Comparison of ENCODE assay signal across 20 cellular contexts in the genomic region with DNA sequence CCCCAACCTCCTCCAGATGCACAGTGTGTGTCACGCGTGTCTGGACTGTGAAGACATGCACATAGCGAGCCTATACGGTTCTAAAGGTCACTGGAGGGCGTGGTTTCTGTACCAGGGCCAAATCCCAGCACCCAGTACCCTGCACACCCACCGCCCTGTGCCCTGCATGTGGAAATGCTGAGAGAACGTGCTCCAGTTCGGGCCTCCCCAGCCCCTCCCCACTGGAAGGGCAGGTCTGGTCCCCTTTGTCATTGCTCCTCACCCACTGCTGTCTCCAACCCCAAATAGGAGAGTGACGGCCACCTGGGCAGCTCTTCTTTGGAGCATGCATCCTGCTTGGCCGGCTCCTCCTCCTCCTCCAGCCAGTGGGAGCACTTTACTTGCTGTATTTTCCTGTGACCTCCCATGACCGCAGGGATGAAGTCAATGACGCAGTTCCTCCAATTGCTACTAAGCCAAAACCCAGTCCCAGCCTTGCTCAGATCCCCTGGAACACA.
DNase-seq lines count a peak whose midpoint lies in the region; ATAC-seq, FAIRE-seq and TF ChIP-seq lines count a peak whose summit lies in the region.
"Had no signal": no experiment of that assay in that cellular context is flagged by ENCODE, and none has a peak within 500 bp of the region (broad histone marks: within the 10 kb centered on the region; RNA-seq: fewer than 3 reads in every experiment).

No MANE protein-coding gene starts in this region.

- no peak for TF ChIP-seq RAD21 in K562 (CRISPR knock-in tag; conservative IDR thresholded peaks at IDR 0.05 in 1 of 2, IDR thresholded peaks at IDR 0.05 in 1 of 2)

- H3K36me3 ChIP-seq in K562 (ENCODE audit: control insufficient read depth, insufficient read depth, low read length) (no peaks in the 10 kb centered on the region), mucosa of descending colon (ENCODE audit: low read depth) (no peaks in the 10 kb centered on the region), GM23248 (ENCODE audit: low read depth) (no peaks in the 10 kb centered on the region)

- no TSS peak for BruUV-seq in K562 (replicated peaks; lab: Mats Ljungman, UMichigan)

- H3K4me1 Mint-ChIP-seq in type B pancreatic cell (ENCODE audit: unreplicated experiment) = peaks cover 6% of the 10 kb centered on the region

- H3K27ac ChIP-seq in K562 (ENCODE audit: extremely low read depth, low read depth, low read length) (no peak overlapping the region), GM23248 (no peak overlapping the region)

- H3K9me3 ChIP-seq in K562 (replicated peaks; ENCODE audit: control insufficient read depth, insufficient read depth, low read depth, low read length) (no peaks in the 10 kb centered on the region), mucosa of descending colon (no peaks in the 10 kb centered on the region), GM23248 (ENCODE audit: low read depth) (no peaks in the 10 kb centered on the region)

- H3K27me3 Mint-ChIP-seq in type B pancreatic cell = no peaks in the 10 kb centered on the region
- H3K27me3 Mint-ChIP-seq: activated CD8-positive, alpha-beta T cell treated with anti-CD3 and anti-CD28 coated beads for 36 hours had no signal

- 4% methylated on average over 12 of the region's 12 CpGs for WGBS in K562 (ENCODE audit: insufficient coverage, low coverage, missing lambda C conversion rate)
- WGBS in GM23248 (ENCODE audit: low coverage in 1 of 2, low lambda C conversion rate in 2 of 2, missing lambda C conversion rate in 2 of 2), 2 experiments = 72 to 78% methylated on average over 12 of the region's 12 CpGs

- no peak overlapping the region for H2AFZ ChIP-seq in K562 (ENCODE audit: low read depth, low read length)
- no peak overlapping the region for H2AFZ ChIP-seq in GM23248

- intact Hi-C loops in cardiac septum (cut with DNase I) (loop anchor here (5.0 to 10.0 kb wide), 2 partner anchors 193 to 264 kb away; no protein-coding TSS in a partner anchor), left cardiac atrium (cut with DNase I) (loop anchor here in 1 of 2 donors (5.0 kb wide), 1 partner anchor 33 kb away; no protein-coding TSS in a partner anchor), K562 (cut with micrococcal nuclease) (no loop called here), mucosa of descending colon (cut with DNase I, micrococcal nuclease) (loop anchor here (10.0 kb wide), 2 partner anchors 136 to 146 kb away; no protein-coding TSS in a partner anchor)

- H3K4me3 Mint-ChIP-seq in type B pancreatic cell = no peak overlapping the region
- H3K4me3 Mint-ChIP-seq: activated CD8-positive, alpha-beta T cell treated with anti-CD3 and anti-CD28 coated beads for 36 hours; activated T-helper 1 cell treated with anti-CD3 and anti-CD28 coated beads, Interleukin-12 subunit alpha, Interleukin-12 subunit beta, Interleukin-2, Interleukin-4 antibody, amounts not matched to agents 30 ng/mL and 10 ng/mL and 1 ng/mL, durations not matched to agents 14 hours and 24 hours and 36 hours; CD8-positive, alpha-beta memory T cell; dendritic cell treated with granulocyte-macrophage colony-stimulating factor and Interleukin-4, amounts not matched to agents 40 ng/mL and 50 ng/mL, for 4 days; stimulated activated memory B cell treated with anti-CD40 and anti-IgM and Interleukin-4, amounts not matched to agents 10 μg/mL and 1 μg/mL and 100 μg/mL, for 72 hours had no signal

- no peaks in the 10 kb centered on the region for H3K36me3 Mint-ChIP-seq in type B pancreatic cell
- H3K36me3 Mint-ChIP-seq: CD8-positive, alpha-beta memory T cell had no signal

- TF ChIP-seq CTCF in K562 (IDR thresholded peaks at IDR 0.05 in 2 of 3, conservative IDR thresholded peaks at IDR 0.05 in 1 of 3; ENCODE audit: insufficient read depth in 2 of 3, low read depth in 1 of 3, low read length in 3 of 3) (no peak), mucosa of descending colon (IDR thresholded peaks at IDR 0.05) (no peak), type B pancreatic cell (conservative IDR thresholded peaks at IDR 0.05) (no peak)

- no peaks in the 10 kb centered on the region for H3K9me3 Mint-ChIP-seq in type B pancreatic cell
- H3K9me3 Mint-ChIP-seq: activated CD8-positive, alpha-beta T cell treated with anti-CD3 and anti-CD28 coated beads for 36 hours; activated T-helper 1 cell treated with anti-CD3 and anti-CD28 coated beads, Interleukin-12 subunit alpha, Interleukin-12 subunit beta, Interleukin-2, Interleukin-4 antibody, amounts not matched to agents 30 ng/mL and 10 ng/mL and 1 ng/mL, durations not matched to agents 14 hours and 24 hours and 36 hours; CD8-positive, alpha-beta memory T cell; dendritic cell treated with granulocyte-macrophage colony-stimulating factor and Interleukin-4, amounts not matched to agents 40 ng/mL and 50 ng/mL, for 4 days; stimulated activated memory B cell treated with anti-CD40 and anti-IgM and Interleukin-4, amounts not matched to agents 10 μg/mL and 1 μg/mL and 100 μg/mL, for 72 hours had no signal

- ATAC-seq in left cardiac atrium (no peak), K562 (no peak), mucosa of descending colon (peak; percentile 62)
- ATAC-seq: activated CD8-positive, alpha-beta T cell treated with anti-CD3 and anti-CD28 coated beads for 36 hours; stimulated activated memory B cell treated with anti-CD40 and anti-IgM and Interleukin-4, amounts not matched to agents 10 μg/mL and 1 μg/mL and 100 μg/mL, for 72 hours had no signal

- no peaks in the 10 kb centered on the region for H3K79me2 ChIP-seq in K562 (ENCODE audit: control insufficient read depth, insufficient read depth, low read length)
- no peaks in the 10 kb centered on the region for H3K79me2 ChIP-seq in GM23248 (ENCODE audit: insufficient read depth)

- FAIRE-seq in K562 (lab: Jason Lieb, UNC) = no peak
- FAIRE-seq: endothelial cell of umbilical vein had no signal

- in situ Hi-C loops in K562 (cut with MboI) = loop anchor here (5.0 to 25.0 kb wide), 3 partner anchors 138 to 288 kb away; no protein-coding TSS in a partner anchor
- in situ Hi-C loops in GM23248 (cut with MboI) = loop anchor here (10.0 kb wide), 1 partner anchor 136 kb away; no protein-coding TSS in a partner anchor

- POLR2A ChIA-PET in K562 (lab: Yijun Ruan, JAX) = no interaction called here

- peak; percentile 70 for DNase-seq in cardiac septum (ENCODE audit: low spot score)
- DNase-seq in left cardiac atrium = no peak
- peak in 1 of 4 experiments; percentile 6 for DNase-seq in K562 (ENCODE audit: extremely low read depth in 1 of 4, low spot score in 3 of 4)
- DNase-seq in mucosa of descending colon = peak in 2 of 3 donors; percentile 73 to 81
- DNase-seq in type B pancreatic cell (ENCODE audit: extremely low spot score, unreplicated experiment) = peak; percentile 63
- DNase-seq in amygdala (lab: John Stamatoyannopoulos, UW) = no peak
- no peak for DNase-seq in DMS153 treated with DMSO at 0.1 percent for 48 hours (lab: John Stamatoyannopoulos, UW; ENCODE audit: unreplicated experiment)
- no peak for DNase-seq in GM23248
- DNase-seq: activated CD8-positive, alpha-beta T cell treated with anti-CD3 and anti-CD28 coated beads for 36 hours; CD8-positive, alpha-beta memory T cell; hypothalamus; Karpas-422; NCI-H1048; NCI-H2081; SHP77; stimulated activated CD4-positive, alpha-beta T cell treated with anti-CD3 and anti-CD28 coated beads, Interleukin-15, amount 100 ng/mL, for 24 hours had no signal

- peaks cover 2% of the 10 kb centered on the region for H3K9me1 ChIP-seq in K562 (ENCODE audit: control insufficient read depth, insufficient read depth, low read length)

- no peak for TF ChIP-seq EP300 in K562 (IDR thresholded peaks at IDR 0.05; ENCODE audit: low read length)

- TF ChIP-seq POLR2A in K562 (conservative IDR thresholded peaks at IDR 0.05) = no peak

- H3K4me1 ChIP-seq in K562 (replicated peaks in 1 of 2; ENCODE audit: control insufficient read depth in 2 of 2, insufficient read depth in 2 of 2, low read length in 2 of 2) (peaks cover 0 to 18% of the 10 kb centered on the region in 2 experiments; a peak in 1 of 5 replicates), mucosa of descending colon (ENCODE audit: low read depth) (peaks cover 31% of the 10 kb centered on the region), GM23248 (ENCODE audit: insufficient read depth) (no peaks in the 10 kb centered on the region)

- peak overlapping the region; percentile 9 for H3K27ac Mint-ChIP-seq in type B pancreatic cell
- H3K27ac Mint-ChIP-seq: activated CD8-positive, alpha-beta T cell treated with anti-CD3 and anti-CD28 coated beads for 36 hours; activated T-helper 1 cell treated with anti-CD3 and anti-CD28 coated beads, Interleukin-12 subunit alpha, Interleukin-12 subunit beta, Interleukin-2, Interleukin-4 antibody, amounts not matched to agents 30 ng/mL and 10 ng/mL and 1 ng/mL, durations not matched to agents 14 hours and 24 hours and 36 hours; stimulated activated memory B cell treated with anti-CD40 and anti-IgM and Interleukin-4, amounts not matched to agents 10 μg/mL and 1 μg/mL and 100 μg/mL, for 72 hours had no signal

- H3K4me3 ChIP-seq in K562 (no peak overlapping the region), mucosa of descending colon (no peak overlapping the region), GM23248 (no peak overlapping the region)

- H3K4me2 ChIP-seq in K562 (ENCODE audit: insufficient read depth, low read length) (no peak overlapping the region), GM23248 (ENCODE audit: unreplicated experiment) (no peak overlapping the region)

- H3F3A ChIP-seq in GM23248 (ENCODE audit: insufficient read depth) = no peaks in the 10 kb centered on the region

- no peaks in the 10 kb centered on the region for H3K9me2 ChIP-seq in GM23248 (ENCODE audit: insufficient read depth)

- H4K20me1 ChIP-seq in K562 (replicated peaks; ENCODE audit: control insufficient read depth, insufficient read depth, low read length) (peaks cover 10% of the 10 kb centered on the region; the same call in 1 of the 2 replicates), GM23248 (ENCODE audit: insufficient read depth) (no peaks in the 10 kb centered on the region)

- H3K9ac ChIP-seq in K562 (ENCODE audit: insufficient read depth in 1 of 2, low read depth in 2 of 2, low read length in 2 of 2) (no peak overlapping the region), GM23248 (no peak overlapping the region)

- H3K27me3 ChIP-seq in K562 (ENCODE audit: control insufficient read depth in 2 of 2, insufficient read depth in 2 of 2, low read length in 2 of 2) (peaks cover 22 to 72% of the 10 kb centered on the region in 2 experiments), GM23248 (replicated peaks; ENCODE audit: insufficient read depth) (no peaks in the 10 kb centered on the region)

- CTCF ChIA-PET in K562 (lab: Yijun Ruan, JAX; ENCODE audit: low intra/inter-chr PET ratio) = no interaction called here

TF ChIP-seq in K562, 482 proteins besides CTCF, POLR2A, EP300 and RAD21 (continues in another document):
- TF ChIP-seq ZBTB1 (CRISPR knock-in tag; IDR thresholded peaks at IDR 0.05; ENCODE audit: borderline replicate concordance, low read depth) (no peak), ZNF263 (CRISPR knock-in tag; IDR thresholded peaks at IDR 0.05; ENCODE audit: borderline replicate concordance) (peak; percentile 42; the same call in 1 of the 2 replicates)

Comparison
In these comparisons a context has a peak if more than half of its experiments do, and no peak if none do; other contexts are left out.
1. DNase-seq: peak in cardiac septum (single experiment), mucosa of descending colon (2 of 3) and type B pancreatic cell (single experiment); none in left cardiac atrium (single experiment), amygdala (0 of 56), DMS153 treated with DMSO at 0.1 percent for 48 hours (single experiment) and GM23248 (single experiment).